In the genomic region with DNA sequence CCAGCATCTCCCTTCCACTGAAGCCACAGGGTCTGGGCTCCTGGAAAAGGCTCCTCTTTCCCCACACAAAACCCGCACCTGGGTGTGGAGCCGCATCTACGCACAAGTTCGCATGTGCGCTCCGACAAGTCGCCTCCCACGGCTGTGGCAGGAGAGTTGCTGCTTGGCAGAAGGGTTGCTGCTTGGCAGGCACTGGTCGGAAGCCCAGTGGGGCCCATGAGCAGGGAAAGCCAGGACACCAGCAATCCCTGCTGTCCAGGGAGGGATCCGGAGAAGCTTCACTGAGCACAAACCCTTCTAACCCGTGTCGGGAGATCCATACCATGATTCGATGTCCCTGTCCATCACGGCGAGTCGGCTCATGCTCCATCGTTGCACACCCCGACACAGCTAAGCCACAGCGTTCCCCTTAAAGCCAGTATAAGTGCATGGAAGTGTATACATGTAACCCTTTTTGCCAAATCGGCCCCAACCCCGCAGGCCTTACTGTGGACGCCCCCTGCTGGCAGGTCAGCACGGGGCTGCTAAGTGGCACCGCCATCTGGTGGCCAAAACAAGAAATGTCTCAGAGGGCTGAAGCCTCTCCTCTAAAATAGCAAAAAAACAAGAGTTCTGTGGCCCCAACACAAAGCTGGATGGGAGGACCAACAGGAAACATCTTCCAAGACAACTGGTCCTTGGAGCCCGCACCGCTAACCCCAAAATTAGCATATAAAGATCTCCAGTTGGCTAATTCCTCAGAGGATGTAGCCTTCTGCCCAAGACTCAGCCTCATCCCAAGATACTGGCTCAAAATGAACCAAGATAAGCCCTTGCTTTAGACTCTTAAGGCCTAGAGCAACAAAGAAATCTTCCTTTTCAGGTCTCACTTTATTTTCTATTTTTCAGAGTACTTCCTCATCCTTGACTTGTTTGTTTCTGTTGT, we compare ENCODE assay signal across 8 cellular contexts.
DNase-seq lines count a peak whose midpoint lies in the region; ATAC-seq and TF ChIP-seq lines count a peak whose summit lies in the region.

No MANE protein-coding gene starts in this region.

- TF ChIP-seq CTCF in AG09309 (IDR thresholded peaks at IDR 0.05; ENCODE audit: control insufficient read depth, insufficient read depth, low read depth, low read length, missing control alignments) (peak; percentile 100), WI38 (IDR thresholded peaks at IDR 0.05; ENCODE audit: low read depth, low read length) (peak; percentile 100), brain microvascular endothelial cell (IDR thresholded peaks at IDR 0.05; ENCODE audit: low read depth, low read length, missing control alignments) (peak; percentile 100)

- DNase-seq in AG09309 (ENCODE audit: low read depth) (peak; percentile 37), NCI-H2196 treated with DMSO at 0.1 percent for 48 hours (lab: John Stamatoyannopoulos, UW; ENCODE audit: unreplicated experiment) (peak; percentile 35), brain microvascular endothelial cell (peak; percentile 70), inferior parietal cortex (ENCODE audit: extremely low spot score) (peak; percentile 84)
- DNase-seq in stimulated activated CD4-positive, alpha-beta T cell treated with anti-CD3 and anti-CD28 coated beads, Interleukin-15, amount 100 ng/mL, for 24 hours = peak; percentile 90

- in situ Hi-C loops in brain microvascular endothelial cell (cut with HindIII; ENCODE audit: low pct_ligation_motif_present, low sequenced_read_pairs) = loop anchor here (5.0 kb wide), 1 partner anchor 47 kb away; no protein-coding TSS in a partner anchor

- H3K4me3 ChIP-seq in AG09309 (ENCODE audit: control insufficient read depth, low read depth, low read length) = no peak overlapping the region
- H3K4me3 ChIP-seq in WI38 (ENCODE audit: low read depth, low read length) = no peak overlapping the region
- no peak overlapping the region for H3K4me3 ChIP-seq in brain microvascular endothelial cell (ENCODE audit: low read depth, low read length)

- no peaks in the 10 kb centered on the region for H3K36me3 ChIP-seq in brain microvascular endothelial cell (replicated peaks)

- ATAC-seq in GM21367 (IDR thresholded peaks at IDR 0.05; ENCODE audit: unreplicated experiment) (peak; percentile 42), GM21381 (IDR thresholded peaks at IDR 0.05; ENCODE audit: unreplicated experiment) (no peak)

- no peak overlapping the region for H3K27ac ChIP-seq in brain microvascular endothelial cell

- H3K27me3 ChIP-seq in brain microvascular endothelial cell (replicated peaks) = peaks cover 6% of the 10 kb centered on the region

Comparison
In these comparisons a context has a peak if more than half of its experiments do, and no peak if none do; other contexts are left out.
1. DNase-seq: peak in every context shown above with its lines; median percentile 90 in stimulated activated CD4-positive, alpha-beta T cell treated with anti-CD3 and anti-CD28 coated beads, Interleukin-15, amount 100 ng/mL, for 24 hours; 84 in inferior parietal cortex; 70 in brain microvascular endothelial cell; 37 in AG09309; 35 in NCI-H2196 treated with DMSO at 0.1 percent for 48 hours.